ENCODE assay signal across 1 cellular context in genomic region chr12:51592034-51592705, GRCh38.
TF ChIP-seq lines count a peak whose summit lies in the region.

No MANE protein-coding gene starts in this region.

TF ChIP-seq in A549, 52 proteins besides CTCF, POLR2A, EP300 and RAD21 (continued from another document):
- TF ChIP-seq HMGXB4 (CRISPR knock-in tag; IDR thresholded peaks at IDR 0.05; ENCODE audit: borderline replicate concordance), result no peak
- no peak for TF ChIP-seq ESRRA (IDR thresholded peaks at IDR 0.05; ENCODE audit: borderline replicate concordance, low read length)
- no peak for TF ChIP-seq FOSL2 (IDR thresholded peaks at IDR 0.05)
- no peak for TF ChIP-seq FOSL2 (CRISPR knock-in tag; IDR thresholded peaks at IDR 0.05)
- no peak for TF ChIP-seq BHLHE40 (IDR thresholded peaks at IDR 0.05; ENCODE audit: low read depth, low read length)
TF ChIP-seq in A549: peak in this region for 0.
